Comparison of ENCODE assay signal across 9 cellular contexts in genomic region chr6:6002809-6003333, GRCh38. TPM values are rescaled to one million over a fixed set of nuclear protein-coding genes. Genes with fewer than 3 reads are reported as not detected.
A peak's percentile ranks its signal among the peaks of the same experiment; 100 is the strongest.
DNase-seq lines count a peak whose midpoint lies in the region; ATAC-seq and TF ChIP-seq lines count a peak whose summit lies in the region.
"Had no signal": no experiment of that assay in that cellular context is flagged by ENCODE, and none has a peak within 500 bp of the region (broad histone marks: within the 10 kb centered on the region; RNA-seq: fewer than 3 reads in every experiment).

No MANE protein-coding gene starts in this region.

- no peak for DNase-seq in activated CD4-positive, alpha-beta T cell treated with anti-CD3 and anti-CD28 coated beads for 36 hours
- DNase-seq in activated CD4-positive, alpha-beta T cell treated with anti-CD3 and anti-CD28 coated beads for 1 hour, result no peak
- DNase-seq in activated T-cell treated with anti-CD3 and anti-CD28 coated beads, Interleukin-2, amount 50 U/mL, for 72 hours, result no peak

- peaks cover 22% of the 10 kb centered on the region for H3K4me1 ChIP-seq in iPS-15b (ENCODE audit: control insufficient read depth, insufficient read depth, low read length)

- no peaks in the 10 kb centered on the region for H3K9me3 ChIP-seq in iPS-15b (ENCODE audit: control insufficient read depth, insufficient read depth, low read length)

- peaks cover 6% of the 10 kb centered on the region for H3K9me3 Mint-ChIP-seq in activated CD4-positive, alpha-beta T cell treated with anti-CD3 and anti-CD28 coated beads for 36 hours (ENCODE audit: low read depth)
- H3K9me3 Mint-ChIP-seq in activated T-cell treated with anti-CD3 and anti-CD28 coated beads, Interleukin-2, amount 50 U/mL, for 72 hours, result peaks cover 0 to 5% of the 10 kb centered on the region in 2 donors
- peaks cover 25% of the 10 kb centered on the region for H3K9me3 Mint-ChIP-seq in stimulated activated memory B cell treated with anti-CD40 and anti-IgM and Interleukin-4, amounts not matched to agents 10 μg/mL and 1 μg/mL and 100 μg/mL, for 72 hours

- no peak for TF ChIP-seq POLR2A in GM18505 (IDR thresholded peaks at IDR 0.05; ENCODE audit: borderline replicate concordance, extremely low read depth, insufficient read depth, insufficient read length)

- H3K4me3 Mint-ChIP-seq in activated CD4-positive, alpha-beta T cell treated with anti-CD3 and anti-CD28 coated beads for 36 hours, result peak overlapping the region; percentile 72
- peak overlapping the region; percentile 89 to 94 for H3K4me3 Mint-ChIP-seq in activated T-cell treated with anti-CD3 and anti-CD28 coated beads, Interleukin-2, amount 50 U/mL, for 72 hours
- H3K4me3 Mint-ChIP-seq in stimulated activated memory B cell treated with anti-CD40 and anti-IgM and Interleukin-4, amounts not matched to agents 10 μg/mL and 1 μg/mL and 100 μg/mL, for 72 hours, result peak overlapping the region; percentile 18

- intact Hi-C loops in activated CD4-positive, alpha-beta T cell treated with anti-CD3 and anti-CD28 coated beads for 36 hours (cut with DNase I, micrococcal nuclease), result loop anchor here in 1 of 2 experiments (5.0 kb wide), 1 partner anchor 916 kb away; the partner anchor contains the start of gene PPP1R3G

- POLR2A ChIA-PET in activated CD4-positive, alpha-beta T cell treated with anti-CD3 and anti-CD28 coated beads for 36 hours (lab: Charles Lee), result no interaction called here

- H3K36me3 ChIP-seq in iPS-15b (ENCODE audit: control insufficient read depth, insufficient read depth, low read length), result no peaks in the 10 kb centered on the region

- CTCF ChIA-PET in activated CD4-positive, alpha-beta T cell treated with anti-CD3 and anti-CD28 coated beads for 36 hours (lab: Charles Lee), result interaction anchor here (0.7 kb wide), 2 partner anchors 250 to 533 kb away, joined by 3 read pairs; no protein-coding TSS in a partner anchor

- H3K27ac Mint-ChIP-seq in activated CD4-positive, alpha-beta T cell treated with anti-CD3 and anti-CD28 coated beads for 36 hours, result peak overlapping the region; percentile 53
- no peak overlapping the region for H3K27ac Mint-ChIP-seq in activated T-cell treated with anti-CD3 and anti-CD28 coated beads, Interleukin-2, amount 50 U/mL, for 72 hours
- no peak overlapping the region for H3K27ac Mint-ChIP-seq in stimulated activated memory B cell treated with anti-CD40 and anti-IgM and Interleukin-4, amounts not matched to agents 10 μg/mL and 1 μg/mL and 100 μg/mL, for 72 hours

- ATAC-seq in activated CD4-positive, alpha-beta T cell treated with anti-CD3 and anti-CD28 coated beads for 36 hours, result no peak
- ATAC-seq in activated T-cell treated with anti-CD3 and anti-CD28 coated beads, Interleukin-2, amount 50 U/mL, for 72 hours (replicated peaks in 1 of 2), result no peak
- ATAC-seq in stimulated activated memory B cell treated with anti-CD40 and anti-IgM and Interleukin-4, amounts not matched to agents 10 μg/mL and 1 μg/mL and 100 μg/mL, for 72 hours, result no peak
- ATAC-seq in GM18505 (IDR thresholded peaks at IDR 0.05; ENCODE audit: unreplicated experiment), result no peak
- no peak for ATAC-seq in GM18873 (IDR thresholded peaks at IDR 0.05; ENCODE audit: low FRiP score, unreplicated experiment)
- no peak for ATAC-seq in HG03045 (IDR thresholded peaks at IDR 0.05; ENCODE audit: unreplicated experiment)
- ATAC-seq: sciatic nerve had no signal

- H3K4me1 Mint-ChIP-seq in activated CD4-positive, alpha-beta T cell treated with anti-CD3 and anti-CD28 coated beads for 36 hours, result peaks cover 65% of the 10 kb centered on the region
- peaks cover 80% of the 10 kb centered on the region for H3K4me1 Mint-ChIP-seq in activated T-cell treated with anti-CD3 and anti-CD28 coated beads, Interleukin-2, amount 50 U/mL, for 72 hours (ENCODE audit: low read depth)
- H3K4me1 Mint-ChIP-seq in stimulated activated memory B cell treated with anti-CD40 and anti-IgM and Interleukin-4, amounts not matched to agents 10 μg/mL and 1 μg/mL and 100 μg/mL, for 72 hours, result peaks cover 60% of the 10 kb centered on the region

- H3K27me3 Mint-ChIP-seq in activated CD4-positive, alpha-beta T cell treated with anti-CD3 and anti-CD28 coated beads for 36 hours, result peaks cover 76% of the 10 kb centered on the region
- H3K27me3 Mint-ChIP-seq in activated T-cell treated with anti-CD3 and anti-CD28 coated beads, Interleukin-2, amount 50 U/mL, for 72 hours (ENCODE audit: low read depth), result peaks cover 90% of the 10 kb centered on the region
- H3K27me3 Mint-ChIP-seq in stimulated activated memory B cell treated with anti-CD40 and anti-IgM and Interleukin-4, amounts not matched to agents 10 μg/mL and 1 μg/mL and 100 μg/mL, for 72 hours, result peaks cover 99% of the 10 kb centered on the region

- peaks cover 12% of the 10 kb centered on the region for H3K36me3 Mint-ChIP-seq in activated CD4-positive, alpha-beta T cell treated with anti-CD3 and anti-CD28 coated beads for 36 hours (ENCODE audit: low read depth)
- H3K36me3 Mint-ChIP-seq in activated T-cell treated with anti-CD3 and anti-CD28 coated beads, Interleukin-2, amount 50 U/mL, for 72 hours (ENCODE audit: insufficient read depth in 2 of 2), result peaks cover 17 to 18% of the 10 kb centered on the region in 2 donors
- H3K36me3 Mint-ChIP-seq in stimulated activated memory B cell treated with anti-CD40 and anti-IgM and Interleukin-4, amounts not matched to agents 10 μg/mL and 1 μg/mL and 100 μg/mL, for 72 hours, result peaks cover 24% of the 10 kb centered on the region

- no peak overlapping the region for H3K9ac ChIP-seq in iPS-15b (ENCODE audit: low read depth, low read length)

- peaks cover 95% of the 10 kb centered on the region for H3K27me3 ChIP-seq in iPS-15b (ENCODE audit: control insufficient read depth, insufficient read depth, low read length)

- H3K4me3 ChIP-seq in iPS-15b (ENCODE audit: low read depth, low read length), result peak overlapping the region; percentile 63

RNA-seq across cellular contexts. Expression of gene NRN1, which starts 3.9 kb away (rescaled TPM):
- 1 to 10 TPM; 4.6 to 7.5 TPM for total RNA-seq in activated CD4-positive, alpha-beta T cell treated with anti-CD3 and anti-CD28 coated beads for 36 hours
- 1 to 10 TPM; 2.5 to 3.3 TPM for total RNA-seq in activated T-cell treated with anti-CD3 and anti-CD28 coated beads, Interleukin-2, amount 50 U/mL, for 72 hours

Comparison
In these comparisons a context has a peak if more than half of its experiments do, and no peak if none do; other contexts are left out.
1. H3K4me3 Mint-ChIP-seq: peak in every context shown above with its lines; median percentile 92 in activated T-cell treated with anti-CD3 and anti-CD28 coated beads, Interleukin-2, amount 50 U/mL, for 72 hours; 72 in activated CD4-positive, alpha-beta T cell treated with anti-CD3 and anti-CD28 coated beads for 36 hours; 18 in stimulated activated memory B cell treated with anti-CD40 and anti-IgM and Interleukin-4, amounts not matched to agents 10 μg/mL and 1 μg/mL and 100 μg/mL, for 72 hours.